ENCODE assay signal across 3 cellular contexts in genomic region chr16:48261569-48261968, GRCh38. TPM values are rescaled to one million over a fixed set of nuclear protein-coding genes. Genes with fewer than 3 reads are reported as not detected.
"Had no signal": no experiment of that assay in that cellular context is flagged by ENCODE, and none has a peak within 500 bp of the region (broad histone marks: within the 10 kb centered on the region; RNA-seq: fewer than 3 reads in every experiment).

No MANE protein-coding gene starts in this region.

- ATAC-seq: GM12878 had no signal

- DNase-seq: GDM1, GF-D8 had no signal

- H3K4me3 ChIP-seq: GM12878 had no signal

RNA-seq across cellular contexts. Expression of gene ABCC11, which starts 14.2 kb away (rescaled TPM):
- total RNA-seq: GM12878 had no signal
